27 cellular contexts compared by ENCODE assay signal in genomic region chr5:80504833-80505232, GRCh38. TPM values are rescaled to one million over a fixed set of nuclear protein-coding genes. Genes with fewer than 3 reads are reported as not detected.
"Had no signal": no experiment of that assay in that cellular context is flagged by ENCODE, and none has a peak within 500 bp of the region (broad histone marks: within the 10 kb centered on the region; RNA-seq: fewer than 3 reads in every experiment).

No MANE protein-coding gene starts in this region.

- H3K9me3 ChIP-seq: ascending aorta, breast epithelium, colonic mucosa, esophagus squamous epithelium, gastroesophageal sphincter, heart right ventricle had no signal

- H3K4me1 ChIP-seq: ascending aorta, breast epithelium, colonic mucosa, esophagus squamous epithelium, gastroesophageal sphincter, heart right ventricle had no signal

- H3K27me3 ChIP-seq: ascending aorta, breast epithelium, cardiac muscle cell, colonic mucosa, esophagus squamous epithelium, gastroesophageal sphincter, heart right ventricle had no signal

- H3K4me3 ChIP-seq: ascending aorta, breast epithelium, cardiac muscle cell, colonic mucosa, esophagus squamous epithelium, gastroesophageal sphincter, heart right ventricle had no signal

- ATAC-seq: activated CD4-positive, alpha-beta T cell treated with anti-CD3 and anti-CD28 coated beads for 36 hours; activated CD8-positive, alpha-beta memory T cell treated with anti-CD3 and anti-CD28 coated beads, Interleukin-2, amount 10 ng/mL, durations not matched to agents 7 days and 5 days; activated CD8-positive, alpha-beta T cell treated with anti-CD3 and anti-CD28 coated beads, Interleukin-2, amount 10 ng/mL, durations not matched to agents 7 days and 5 days; gastroesophageal sphincter; heart right ventricle had no signal

- H3K27ac ChIP-seq: ascending aorta, breast epithelium, cardiac muscle cell, colonic mucosa, epithelial cell of prostate, esophagus squamous epithelium, gastroesophageal sphincter, heart right ventricle had no signal

- H3K36me3 ChIP-seq: ascending aorta, breast epithelium, cardiac muscle cell, colonic mucosa, esophagus squamous epithelium had no signal

- DNase-seq: activated CD4-positive, alpha-beta memory T cell treated with anti-CD3 and anti-CD28 coated beads for 36 hours; activated CD4-positive, alpha-beta T cell treated with anti-CD3 and anti-CD28 coated beads for 36 hours; activated CD4-positive, alpha-beta T cell treated with anti-CD3 and anti-CD28 coated beads, Interleukin-2, amount 10 ng/mL, durations not matched to agents 24 days and 14 days; activated CD4-positive, CD25-positive, alpha-beta regulatory T cell; activated CD4-positive, CD25-positive, alpha-beta regulatory T cell treated with anti-CD3 and anti-CD28 coated beads, Interleukin-2, amount 50 U/mL, for 72 hours; activated CD8-positive, alpha-beta memory T cell treated with anti-CD3 and anti-CD28 coated beads, Interleukin-2, amount 10 ng/mL, durations not matched to agents 7 days and 5 days; activated CD8-positive, alpha-beta memory T cell treated with anti-CD3 and anti-CD28 coated beads, Interleukin-2, amount 50 U/mL, for 4 hours; activated CD8-positive, alpha-beta T cell treated with anti-CD3 and anti-CD28 coated beads, Interleukin-2, amount 10 ng/mL, durations not matched to agents 7 days and 5 days; activated effector memory CD4-positive, alpha-beta T cell treated with anti-CD3 and anti-CD28 coated beads, Interleukin-2, amount 50 U/mL, for 16 hours; activated naive CD4-positive, alpha-beta T cell treated with anti-CD3 and anti-CD28 coated beads for 36 hours; activated naive CD8-positive, alpha-beta T cell treated with anti-CD3 and anti-CD28 coated beads, Interleukin-2, amount 10 ng/mL, durations not matched to agents 7 days and 5 days; activated T-cell treated with anti-CD3 and anti-CD28 coated beads, Interleukin-2, amount 50 U/mL, for 1 hour; activated T-cell treated with anti-CD3 and anti-CD28 coated beads, Interleukin-2, amount 50 U/mL, for 48 hours; central memory CD4-positive, alpha-beta T cell; cerebellar nuclear complex; colonic mucosa; effector CD8-positive, alpha-beta T cell; esophagus squamous epithelium; foreskin melanocyte; heart right ventricle; T-helper 2 cell had no signal

RNA-seq across cellular contexts. Expression of gene FAM151B, which starts 16.9 kb away (rescaled TPM):
- total RNA-seq: activated CD8-positive, alpha-beta T cell treated with anti-CD3 and anti-CD28 coated beads, Interleukin-2, amount 10 ng/mL, durations not matched to agents 7 days and 5 days; activated T-helper 1 cell treated with anti-CD3 and anti-CD28 coated beads, Interleukin-12 subunit alpha, Interleukin-12 subunit beta, Interleukin-2, Interleukin-4 antibody, amounts not matched to agents 30 ng/mL and 10 ng/mL and 1 ng/mL, durations not matched to agents 14 hours and 24 hours and 36 hours; ascending aorta had no signal
